Comparison of ENCODE assay signal across 13 cellular contexts in the genomic region with DNA sequence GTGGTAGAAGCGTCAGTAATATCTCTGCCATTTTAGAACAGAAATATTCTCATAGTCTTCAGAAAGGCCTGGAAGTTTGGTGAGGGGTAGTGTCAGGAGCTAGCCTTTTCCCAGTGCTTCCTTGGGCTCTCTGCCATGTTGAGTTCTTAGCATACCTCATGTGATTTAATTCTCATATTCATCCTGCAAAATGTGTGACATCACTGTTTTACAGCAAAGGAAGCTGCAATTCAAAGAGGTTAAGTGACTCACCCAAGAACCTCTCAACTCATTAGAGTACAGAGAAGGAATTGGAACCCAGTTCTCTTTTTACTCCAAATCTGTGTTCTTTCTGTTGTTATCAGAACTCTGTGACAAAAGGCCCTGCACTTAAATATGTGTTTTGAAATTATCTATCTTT.
A peak's percentile ranks its signal among the peaks of the same experiment; 100 is the strongest.
DNase-seq lines count a peak whose midpoint lies in the region; ATAC-seq, FAIRE-seq and TF ChIP-seq lines count a peak whose summit lies in the region.
"Had no signal": no experiment of that assay in that cellular context is flagged by ENCODE, and none has a peak within 500 bp of the region (broad histone marks: within the 10 kb centered on the region; RNA-seq: fewer than 3 reads in every experiment).

No MANE protein-coding gene starts in this region.

- H3K4me3 ChIP-seq in Caco-2 (ENCODE audit: low read depth, low read length) (no peak overlapping the region), epithelial cell of proximal tubule (ENCODE audit: low read depth, low read length) (no peak overlapping the region), neutrophil (ENCODE audit: low read depth in 1 of 2, low read length in 1 of 2) (no peak overlapping the region), MM.1S (ENCODE audit: low read length) (no peak overlapping the region)
- H3K4me3 ChIP-seq: GM23338 had no signal

- H3K27me3 ChIP-seq in Caco-2 (replicated peaks; ENCODE audit: control insufficient read depth, insufficient read depth, low read length), result no peaks in the 10 kb centered on the region
- H3K27me3 ChIP-seq in neutrophil, result no peaks in the 10 kb centered on the region
- no peaks in the 10 kb centered on the region for H3K27me3 ChIP-seq in MM.1S (replicated peaks; ENCODE audit: insufficient read depth, low read length)

- H3K27ac Mint-ChIP-seq in Caco-2 (ENCODE audit: unreplicated experiment), result peak overlapping the region; percentile 51

- H3K27ac ChIP-seq in neutrophil, result peak overlapping the region; percentile 5
- H3K27ac ChIP-seq in MM.1S (ENCODE audit: low read length), result no peak overlapping the region

- H3K27me3 Mint-ChIP-seq in Caco-2 (ENCODE audit: insufficient read depth, unreplicated experiment), result no peaks in the 10 kb centered on the region
- H3K27me3 Mint-ChIP-seq: naive thymus-derived CD4-positive, alpha-beta T cell had no signal

- H3F3A ChIP-seq in MM.1S (ENCODE audit: insufficient read depth, low read length), result no peaks in the 10 kb centered on the region

- no peak for ATAC-seq in GM19035 (IDR thresholded peaks at IDR 0.05; ENCODE audit: unreplicated experiment)
- ATAC-seq: GM23338; naive thymus-derived CD4-positive, alpha-beta T cell had no signal

- H3K9me3 Mint-ChIP-seq in Caco-2 (ENCODE audit: unreplicated experiment), result peaks cover 43% of the 10 kb centered on the region

- DNase-seq in Caco-2 (no peak), RCC 7860 (ENCODE audit: low spot score) (peak; percentile 49), epithelial cell of proximal tubule (ENCODE audit: low read depth) (peak; percentile 23), MM.1S (no peak)
- no peak for DNase-seq in activated CD8-positive, alpha-beta memory T cell treated with anti-CD3 and anti-CD28 coated beads, Interleukin-2, amount 50 U/mL, for 48 hours
- no peak for DNase-seq in stimulated activated CD4-positive, alpha-beta T cell treated with anti-CD3 and anti-CD28 coated beads, Interleukin-12 subunit alpha, Interleukin-12 subunit beta, amount 100 ng/mL, for 4 hours
- DNase-seq: DMS153; naive thymus-derived CD4-positive, alpha-beta T cell; NCI-H2029 treated with DMSO at 0.1 percent for 48 hours; RPMI8226 had no signal

- intact Hi-C loops in Caco-2 (cut with micrococcal nuclease; ENCODE audit: unreplicated experiment), result no loop called here

- no peaks in the 10 kb centered on the region; the same call in 1 of the 2 replicates for H3K79me2 ChIP-seq in MM.1S (ENCODE audit: low read length)

- POLR2A ChIA-PET in Caco-2 (lab: Charles Lee), result no interaction called here

- H3K9me3 ChIP-seq in Caco-2, result peaks cover 20% of the 10 kb centered on the region
- H3K9me3 ChIP-seq in neutrophil, result no peaks in the 10 kb centered on the region
- no peaks in the 10 kb centered on the region for H3K9me3 ChIP-seq in MM.1S (replicated peaks; ENCODE audit: insufficient read depth, low read length)

- H3K4me1 ChIP-seq in Caco-2 (peaks cover 28% of the 10 kb centered on the region), neutrophil (ENCODE audit: control insufficient read depth in 1 of 2, insufficient read depth in 1 of 2, low read depth in 1 of 2, low read length in 1 of 2) (no peaks in the 10 kb centered on the region), MM.1S (ENCODE audit: low read length) (no peaks in the 10 kb centered on the region)

- no peaks in the 10 kb centered on the region for H3K9me2 ChIP-seq in MM.1S (replicated peaks; ENCODE audit: insufficient read depth, low read length)

- no peak overlapping the region for H3K9ac ChIP-seq in MM.1S (ENCODE audit: low read length)

- H3K4me1 Mint-ChIP-seq in Caco-2 (ENCODE audit: low read depth, unreplicated experiment), result peaks cover 37% of the 10 kb centered on the region
- H3K4me1 Mint-ChIP-seq: GM23338 had no signal

- H3K36me3 ChIP-seq in Caco-2 (ENCODE audit: control insufficient read depth, insufficient read depth, low read length), result peaks cover 2% of the 10 kb centered on the region
- peaks cover 37% of the 10 kb centered on the region for H3K36me3 ChIP-seq in neutrophil
- H3K36me3 ChIP-seq in MM.1S (replicated peaks; ENCODE audit: insufficient read depth, low read length), result no peaks in the 10 kb centered on the region; the same call in none of the 2 replicates

- no peak overlapping the region for H2AFZ ChIP-seq in MM.1S (ENCODE audit: low read length)
- H2AFZ ChIP-seq: GM23338 had no signal

- no TSS peak for BruUV-seq in Caco-2 (replicated peaks; lab: Mats Ljungman, UMichigan)

- peaks cover 67% of the 10 kb centered on the region for H3K36me3 Mint-ChIP-seq in Caco-2 (ENCODE audit: insufficient read depth, unreplicated experiment)

- CTCF ChIA-PET in Caco-2 (lab: Charles Lee), result interaction anchor here (0.6 kb wide), 1 partner anchor 1305 kb away, joined by 6 read pairs; no protein-coding TSS in a partner anchor

- H4K20me1 ChIP-seq in MM.1S (ENCODE audit: insufficient read depth, low read length), result no peaks in the 10 kb centered on the region

- FAIRE-seq in RCC 7860 (lab: Jason Lieb, UNC), result no peak

- no peak overlapping the region for H3K4me3 Mint-ChIP-seq in Caco-2 (ENCODE audit: unreplicated experiment)
- H3K4me3 Mint-ChIP-seq: GM23338; naive thymus-derived CD4-positive, alpha-beta T cell had no signal

- no peak for TF ChIP-seq CTCF in Caco-2 (IDR thresholded peaks at IDR 0.05; ENCODE audit: insufficient read depth in 1 of 2, low read depth in 1 of 2, low read length in 1 of 2, severe bottlenecking in 1 of 2, unreplicated experiment in 1 of 2)
- TF ChIP-seq CTCF in epithelial cell of proximal tubule (conservative IDR thresholded peaks at IDR 0.05; ENCODE audit: low read depth, low read length), result no peak
- TF ChIP-seq CTCF in neutrophil (IDR thresholded peaks at IDR 0.05), result no peak
- TF ChIP-seq CTCF in MM.1S (IDR thresholded peaks at IDR 0.05; ENCODE audit: low read length), result no peak

- no peak overlapping the region for H3K4me2 ChIP-seq in MM.1S (ENCODE audit: low read depth, low read length)
- H3K4me2 ChIP-seq: GM23338 had no signal

Comparison
In these comparisons a context has a peak if more than half of its experiments do, and no peak if none do; other contexts are left out.
1. DNase-seq: peak in RCC 7860 (single experiment) and epithelial cell of proximal tubule (single experiment); none in Caco-2 (0 of 2), activated CD8-positive, alpha-beta memory T cell treated with anti-CD3 and anti-CD28 coated beads, Interleukin-2, amount 50 U/mL, for 48 hours (single experiment), MM.1S (single experiment) and stimulated activated CD4-positive, alpha-beta T cell treated with anti-CD3 and anti-CD28 coated beads, Interleukin-12 subunit alpha, Interleukin-12 subunit beta, amount 100 ng/mL, for 4 hours (single experiment).